ENCODE assay signal across 14 cellular contexts in the genomic region with DNA sequence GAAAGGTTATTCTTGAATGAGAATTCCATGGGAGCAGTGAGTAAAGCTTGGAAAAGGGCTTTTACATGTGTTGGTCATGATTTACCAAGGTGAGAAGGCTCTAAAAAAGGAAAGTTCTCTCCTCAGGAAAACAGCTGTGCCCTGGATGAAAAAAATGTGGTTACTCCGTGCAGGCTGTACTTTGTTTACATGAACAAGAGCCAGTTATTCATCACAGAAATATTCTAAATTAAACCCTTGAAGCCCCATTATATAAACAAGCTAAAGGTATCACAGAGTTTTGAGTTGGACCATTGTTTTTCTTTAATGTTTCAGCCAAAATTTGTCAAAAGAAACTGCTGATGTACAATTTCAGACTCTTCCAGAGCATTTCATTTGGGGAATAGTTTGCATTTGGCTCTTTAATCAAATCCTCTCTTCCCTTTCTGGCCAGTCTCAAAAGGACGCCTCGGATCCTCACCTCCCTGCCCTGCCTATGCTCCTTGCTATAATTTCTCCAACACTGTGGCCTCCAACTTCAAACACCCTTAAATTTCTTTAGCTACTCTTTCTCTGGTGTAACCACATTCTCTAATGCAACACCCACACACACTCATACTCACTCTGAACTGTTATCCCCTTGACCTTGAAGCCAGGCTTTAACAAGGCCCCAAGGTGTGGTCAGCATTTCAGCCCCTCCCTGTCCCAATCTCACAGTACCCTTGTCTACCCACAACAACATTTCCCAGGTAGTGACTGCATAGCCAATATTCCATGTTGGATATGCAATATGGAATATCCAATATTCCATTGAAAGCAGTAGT. TPM values are rescaled to one million over a fixed set of nuclear protein-coding genes. Genes with fewer than 3 reads are reported as not detected.
DNase-seq lines count a peak whose midpoint lies in the region; ATAC-seq, FAIRE-seq and TF ChIP-seq lines count a peak whose summit lies in the region.
"Had no signal": no experiment of that assay in that cellular context is flagged by ENCODE, and none has a peak within 500 bp of the region (broad histone marks: within the 10 kb centered on the region; RNA-seq: fewer than 3 reads in every experiment).

No MANE protein-coding gene starts in this region.

- H3K36me3 ChIP-seq in fibroblast of lung (ENCODE audit: control insufficient read depth, insufficient read depth, low read length): no peaks in the 10 kb centered on the region
- H3K36me3 ChIP-seq in trophoblast cell (ENCODE audit: control insufficient read depth in 1 of 2, insufficient read depth in 2 of 2, low read length in 2 of 2): peaks cover 0 to 4% of the 10 kb centered on the region in 2 experiments
- no peaks in the 10 kb centered on the region for H3K36me3 ChIP-seq in neuronal stem cell (replicated peaks in 1 of 2; ENCODE audit: control insufficient read depth in 2 of 2, insufficient read depth in 2 of 2, low read length in 2 of 2)
- H3K36me3 ChIP-seq: Peyer's patch, WERI-Rb-1 had no signal

- no peak overlapping the region for H3K4me3 ChIP-seq in fibroblast of lung (replicated peaks in 1 of 4; ENCODE audit: control extremely low read depth in 1 of 4, insufficient read depth in 1 of 4, low read depth in 3 of 4, low read length in 4 of 4)
- H3K4me3 ChIP-seq in trophoblast cell (ENCODE audit: low read depth, low read length): no peak overlapping the region
- H3K4me3 ChIP-seq in neuronal stem cell (ENCODE audit: low read length in 2 of 2): no peak overlapping the region
- H3K4me3 ChIP-seq: K562, Peyer's patch had no signal

- H4K91ac ChIP-seq in trophoblast cell (ENCODE audit: low read depth, low read length): no peak overlapping the region
- no peak overlapping the region for H4K91ac ChIP-seq in neuronal stem cell (ENCODE audit: low read depth, low read length, poor library complexity)

- TF ChIP-seq CTCF in fibroblast of lung (conservative IDR thresholded peaks at IDR 0.05 in 1 of 2, IDR thresholded peaks at IDR 0.05 in 1 of 2; ENCODE audit: low read depth in 1 of 2, low read length in 2 of 2): no peak

- no peak for ATAC-seq in HG03432 (IDR thresholded peaks at IDR 0.05; ENCODE audit: unreplicated experiment)
- ATAC-seq: activated T-cell treated with anti-CD3 and anti-CD28 coated beads, Interleukin-2, amount 50 U/mL, for 72 hours; K562 had no signal

- FAIRE-seq in RCC 7860 (lab: Jason Lieb, UNC): peak; percentile 29
- FAIRE-seq: K562 had no signal

- H3K4me2 ChIP-seq in fibroblast of lung (ENCODE audit: extremely low read depth, insufficient read depth, low read length): peak overlapping the region; percentile 42
- H3K4me2 ChIP-seq in trophoblast cell (ENCODE audit: low read length): no peak overlapping the region
- no peak overlapping the region for H3K4me2 ChIP-seq in neuronal stem cell (ENCODE audit: insufficient read depth, low read length, poor library complexity, severe bottlenecking)

- H3K9ac ChIP-seq in fibroblast of lung (ENCODE audit: insufficient read depth, low read length) (no peak overlapping the region), trophoblast cell (ENCODE audit: low read length) (no peak overlapping the region), neuronal stem cell (ENCODE audit: low read depth, low read length, poor library complexity) (no peak overlapping the region)

- H3K18ac ChIP-seq in trophoblast cell (ENCODE audit: low read length): no peak overlapping the region
- H3K18ac ChIP-seq in neuronal stem cell (ENCODE audit: low read length): no peak overlapping the region

- H2AFZ ChIP-seq in fibroblast of lung (ENCODE audit: low read length): no peak overlapping the region
- H2AFZ ChIP-seq in trophoblast cell (ENCODE audit: insufficient read depth, low read length, poor library complexity): no peak overlapping the region
- H2AFZ ChIP-seq in neuronal stem cell (ENCODE audit: low read length): no peak overlapping the region

- peaks cover 3% of the 10 kb centered on the region for H3K27me3 ChIP-seq in fibroblast of lung (ENCODE audit: control insufficient read depth, insufficient read depth, low read length)
- H3K27me3 ChIP-seq in trophoblast cell (ENCODE audit: insufficient read depth, low read length): no peaks in the 10 kb centered on the region
- H3K27me3 ChIP-seq in neuronal stem cell (ENCODE audit: control insufficient read depth in 3 of 3, insufficient read depth in 3 of 3, low read depth in 1 of 3, low read length in 3 of 3): no peaks in the 10 kb centered on the region
- H3K27me3 ChIP-seq: Peyer's patch had no signal

- no peak overlapping the region for H2BK15ac ChIP-seq in neuronal stem cell (ENCODE audit: low read length)

- H3K79me1 ChIP-seq in trophoblast cell (ENCODE audit: low read length): peaks cover 12% of the 10 kb centered on the region
- no peaks in the 10 kb centered on the region for H3K79me1 ChIP-seq in neuronal stem cell (ENCODE audit: low read depth, low read length)

- no peaks in the 10 kb centered on the region for H3K9me3 ChIP-seq in fibroblast of lung (ENCODE audit: control insufficient read depth, insufficient read depth, low read depth, low read length)
- H3K9me3 ChIP-seq in trophoblast cell (ENCODE audit: insufficient read depth, low read depth, low read length): no peaks in the 10 kb centered on the region
- H3K9me3 ChIP-seq in neuronal stem cell (replicated peaks in 1 of 2; ENCODE audit: control insufficient read depth in 2 of 2, insufficient read depth in 1 of 2, low read depth in 1 of 2, low read length in 2 of 2): peaks cover 0 to 3% of the 10 kb centered on the region in 2 donors
- H3K9me3 ChIP-seq: Peyer's patch had no signal

- peaks cover 14% of the 10 kb centered on the region for H3K4me1 ChIP-seq in fibroblast of lung (ENCODE audit: control insufficient read depth, extremely low read depth, insufficient read depth, low read length)
- peaks cover 20% of the 10 kb centered on the region in 2 experiments for H3K4me1 ChIP-seq in trophoblast cell (ENCODE audit: control insufficient read depth in 1 of 2, insufficient read depth in 2 of 2, low read length in 2 of 2)
- peaks cover 0 to 5% of the 10 kb centered on the region in 2 donors for H3K4me1 ChIP-seq in neuronal stem cell (ENCODE audit: control insufficient read depth in 2 of 2, insufficient read depth in 1 of 2, low read depth in 1 of 2, low read length in 2 of 2)
- H3K4me1 ChIP-seq: Peyer's patch had no signal

- H4K20me1 ChIP-seq in fibroblast of lung (ENCODE audit: control insufficient read depth, extremely low read depth, insufficient read depth, low read length): no peaks in the 10 kb centered on the region

- H2AK5ac ChIP-seq in trophoblast cell (ENCODE audit: low read length) (no peak overlapping the region), neuronal stem cell (ENCODE audit: low read depth, low read length) (no peak overlapping the region)

- no peak overlapping the region for H4K8ac ChIP-seq in trophoblast cell (ENCODE audit: low read depth, low read length)
- H4K8ac ChIP-seq in neuronal stem cell (ENCODE audit: low read depth, low read length): no peak overlapping the region

- no peak overlapping the region for H3K23ac ChIP-seq in trophoblast cell (ENCODE audit: low read length)
- no peak overlapping the region for H3K23ac ChIP-seq in neuronal stem cell (ENCODE audit: low read depth, low read length, poor library complexity)

- H3K4ac ChIP-seq in trophoblast cell (ENCODE audit: low read depth, low read length) (peak overlapping the region; percentile 4), neuronal stem cell (ENCODE audit: low read length) (no peak overlapping the region)

- peak overlapping the region; percentile 10 for H2BK120ac ChIP-seq in trophoblast cell (ENCODE audit: insufficient read depth, low read length, poor library complexity)
- H2BK120ac ChIP-seq in neuronal stem cell (ENCODE audit: low read depth, low read length): no peak overlapping the region

- WGBS in trophoblast cell (ENCODE audit: extremely low coverage, insufficient coverage, insufficient read length): no CpG with 5 or more reads among the region's 3 CpGs
- WGBS in neuronal stem cell (ENCODE audit: extremely low coverage in 2 of 2, insufficient read length in 2 of 2, insufficient replicate concordance in 1 of 2), 2 donors: no CpG with 5 or more reads among the region's 3 CpGs

- peak; percentile 21 for DNase-seq in AG08395 (ENCODE audit: low spot score)
- no peak for DNase-seq in RCC 7860 (ENCODE audit: low spot score)
- DNase-seq in fibroblast of lung (ENCODE audit: low read depth in 2 of 2): peak; percentile 66 to 93
- no peak for DNase-seq in trophoblast cell
- DNase-seq in NCI-H146 treated with DMSO at 0.1 percent for 48 hours (lab: John Stamatoyannopoulos, UW; ENCODE audit: unreplicated experiment): no peak
- DNase-seq in midbrain (lab: John Stamatoyannopoulos, UW): no peak
- no peak for DNase-seq in neuronal stem cell (ENCODE audit: low spot score)
- DNase-seq: activated T-cell treated with anti-CD3 and anti-CD28 coated beads, Interleukin-2, amount 50 U/mL, for 72 hours; GDM1; glutamatergic neuron; Peyer's patch; WERI-Rb-1 had no signal

- H3K27ac ChIP-seq in fibroblast of lung (ENCODE audit: insufficient read depth, low read length) (no peak overlapping the region), trophoblast cell (ENCODE audit: low read depth, low read length) (no peak overlapping the region), neuronal stem cell (replicated peaks; ENCODE audit: low read length) (no peak overlapping the region)
- H3K27ac ChIP-seq: WERI-Rb-1 had no signal

- H2BK5ac ChIP-seq in trophoblast cell (ENCODE audit: low read depth, low read length, poor library complexity): no peak overlapping the region
- H2BK5ac ChIP-seq in neuronal stem cell (ENCODE audit: low read length): no peak overlapping the region

- no peaks in the 10 kb centered on the region for H3K79me2 ChIP-seq in fibroblast of lung (ENCODE audit: control insufficient read depth, insufficient read depth, low read length)
- peaks cover 6% of the 10 kb centered on the region for H3K79me2 ChIP-seq in trophoblast cell (ENCODE audit: control insufficient read depth, insufficient read depth, low read length, poor library complexity)

- no peak overlapping the region for H4K12ac ChIP-seq in trophoblast cell (ENCODE audit: low read depth, low read length)

- H2BK12ac ChIP-seq in trophoblast cell (ENCODE audit: low read length) (no peak overlapping the region), neuronal stem cell (ENCODE audit: low read length) (no peak overlapping the region)

- no peak overlapping the region for H3K14ac ChIP-seq in trophoblast cell (ENCODE audit: low read length)
- no peak overlapping the region for H3K14ac ChIP-seq in neuronal stem cell (ENCODE audit: low read length)

RNA-seq across cellular contexts. Expression of a gene that starts 47.3 kb away (rescaled TPM):
- 0.17 and 0.77 TPM in 2 replicates for total RNA-seq in fibroblast of lung
- 0.43 and 9.6 TPM in 2 replicates for polyA plus RNA-seq in fibroblast of lung
- 0.38 and 8.2 TPM in 2 replicates for polyA plus RNA-seq in fibroblast of lung (2012)
- 1.1 and 33.0 TPM in 2 replicates for polyA minus RNA-seq in fibroblast of lung (ENCODE audit: low replicate concordance)
- polyA plus RNA-seq in trophoblast cell (2013): 41.9 and 43.1 TPM in 2 replicates
- 6.7 TPM for polyA plus RNA-seq in neuronal stem cell (2013, experiment 1 of 2)
- polyA plus RNA-seq in neuronal stem cell (2013, experiment 2 of 2): 6.9 TPM
- polyA plus RNA-seq: K562 had no signal

Comparison
In these comparisons a context has a peak if more than half of its experiments do, and no peak if none do; other contexts are left out.
1. DNase-seq: peak in AG08395 (single experiment) and fibroblast of lung (2 of 2); none in RCC 7860 (single experiment), trophoblast cell (0 of 2), NCI-H146 treated with DMSO at 0.1 percent for 48 hours (single experiment), midbrain (single experiment) and neuronal stem cell (single experiment).